In the genomic region with DNA sequence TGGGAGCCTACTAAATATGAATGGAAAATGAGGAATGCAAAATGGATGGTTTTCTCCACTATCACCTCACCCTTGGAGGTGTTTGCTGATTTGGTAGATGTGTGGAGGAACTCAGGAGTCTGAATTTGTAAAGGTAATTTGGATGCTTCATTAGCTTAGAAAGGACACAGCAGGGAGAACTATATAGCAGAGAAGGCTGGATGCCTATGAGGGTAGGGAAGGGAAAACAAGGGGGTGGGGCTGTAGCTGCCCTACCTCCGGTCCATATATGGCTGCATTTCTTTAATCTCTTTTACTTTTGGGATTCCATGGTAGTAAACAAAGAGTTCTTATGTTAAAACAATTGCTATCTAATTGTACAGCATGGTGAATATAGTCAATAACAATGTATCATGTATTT, we compare ENCODE assay signal across 27 cellular contexts. TPM values are rescaled to one million over a fixed set of nuclear protein-coding genes. Genes with fewer than 3 reads are reported as not detected.
"Had no signal": no experiment of that assay in that cellular context is flagged by ENCODE, and none has a peak within 500 bp of the region (broad histone marks: within the 10 kb centered on the region; RNA-seq: fewer than 3 reads in every experiment).

No MANE protein-coding gene starts in this region.

- H3K4me3 ChIP-seq: esophagus squamous epithelium, mucosa of descending colon, neural progenitor cell, prostate gland, right atrium auricular region, testis, tibial artery had no signal

- H3K27me3 Mint-ChIP-seq: type B pancreatic cell had no signal

- H3K4me2 ChIP-seq: neural progenitor cell had no signal

- H3K36me3 ChIP-seq: esophagus squamous epithelium, neural progenitor cell, prostate gland, right atrium auricular region, tibial artery had no signal

- H3K27ac ChIP-seq: esophagus squamous epithelium, neural progenitor cell, prostate gland, testis, tibial artery had no signal

- H3K9me3 ChIP-seq: esophagus squamous epithelium, mucosa of descending colon, prostate gland, right atrium auricular region, testis, tibial artery had no signal

- H3K9me3 Mint-ChIP-seq: mesothelial cell of epicardium; naive B cell; nephron; neural progenitor cell; stimulated activated effector memory CD8-positive, alpha-beta T cell treated with anti-CD3 and anti-CD28 coated beads, Interleukin-12 subunit alpha, Interleukin-12 subunit beta, amount 100 ng/mL, for 72 hours; type B pancreatic cell had no signal

- FAIRE-seq: colon, endothelial cell of umbilical vein, frontal cortex, kidney had no signal

- H3K4me1 ChIP-seq: neural progenitor cell, tibial artery had no signal

- H2AFZ ChIP-seq: neural progenitor cell had no signal

- H3K4me3 Mint-ChIP-seq: mesothelial cell of epicardium; naive B cell; nephron; neural progenitor cell; stimulated activated effector memory CD8-positive, alpha-beta T cell treated with anti-CD3 and anti-CD28 coated beads, Interleukin-12 subunit alpha, Interleukin-12 subunit beta, amount 100 ng/mL, for 72 hours; type B pancreatic cell had no signal

- H3K27ac Mint-ChIP-seq: mesothelial cell of epicardium; nephron; neural progenitor cell; stimulated activated effector memory CD8-positive, alpha-beta T cell treated with anti-CD3 and anti-CD28 coated beads, Interleukin-12 subunit alpha, Interleukin-12 subunit beta, amount 100 ng/mL, for 72 hours; type B pancreatic cell had no signal

- H3K9ac ChIP-seq: neural progenitor cell had no signal

- ATAC-seq: left lobe of liver; mucosa of descending colon; sciatic nerve; stimulated activated effector memory CD8-positive, alpha-beta T cell treated with anti-CD3 and anti-CD28 coated beads, Interleukin-12 subunit alpha, Interleukin-12 subunit beta, amount 100 ng/mL, for 72 hours had no signal

- H3K27me3 ChIP-seq: esophagus squamous epithelium, neural progenitor cell, right atrium auricular region, testis, tibial artery had no signal

- DNase-seq: dermis blood vessel endothelial cell; effector memory CD4-positive, alpha-beta T cell; esophagus squamous epithelium; kidney; mesenchymal stem cell; mucosa of descending colon; naive B cell; stimulated activated CD4-positive, alpha-beta T cell treated with anti-CD3 and anti-CD28 coated beads, Interleukin-2, amount 100 ng/mL, for 24 hours; stimulated activated CD4-positive, alpha-beta T cell treated with anti-CD3 and anti-CD28 coated beads, Interleukin-4, amount 100 ng/mL, for 24 hours; stimulated activated naive CD4-positive, alpha-beta T cell treated with Interleukin-2 at 50 U/mL for 16 hours; substantia nigra; tibial artery had no signal

- H3K36me3 Mint-ChIP-seq: mesothelial cell of epicardium; naive B cell; neural progenitor cell; stimulated activated effector memory CD8-positive, alpha-beta T cell treated with anti-CD3 and anti-CD28 coated beads, Interleukin-12 subunit alpha, Interleukin-12 subunit beta, amount 100 ng/mL, for 72 hours; type B pancreatic cell had no signal

RNA-seq across cellular contexts. Expression of gene EHF, which starts 4.8 kb away (rescaled TPM):
- total RNA-seq: endothelial cell of umbilical vein, lung microvascular endothelial cell, osteoblast had no signal
- polyA plus RNA-seq: endothelial cell of umbilical vein had no signal
